In the genomic region with DNA sequence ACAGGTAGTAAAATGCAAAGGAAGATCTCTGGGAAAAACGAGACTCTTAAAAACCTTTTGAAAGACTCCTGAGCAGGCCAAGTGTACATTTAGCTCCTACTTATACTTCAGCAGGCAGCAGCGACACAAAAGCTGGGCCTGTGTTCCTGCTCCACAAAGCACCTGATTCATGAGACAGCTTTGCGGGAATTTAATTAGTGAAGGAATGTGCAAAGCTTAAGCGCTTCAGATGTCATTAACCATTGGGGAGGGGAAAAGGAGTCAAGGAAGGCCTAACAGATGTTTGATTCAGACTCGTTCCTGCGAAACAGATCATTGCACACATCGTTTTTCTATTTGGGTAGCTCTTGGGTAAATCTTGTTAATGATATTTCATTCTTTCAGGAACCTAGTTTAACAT, we compare ENCODE assay signal across 23 cellular contexts.
DNase-seq lines count a peak whose midpoint lies in the region; ATAC-seq and TF ChIP-seq lines count a peak whose summit lies in the region.
"Had no signal": no experiment of that assay in that cellular context is flagged by ENCODE, and none has a peak within 500 bp of the region (broad histone marks: within the 10 kb centered on the region; RNA-seq: fewer than 3 reads in every experiment).

No MANE protein-coding gene starts in this region.

- BruUV-seq in OCI-LY7 (replicated peaks; lab: Mats Ljungman, UMichigan) = no TSS peak

- POLR2A ChIA-PET in activated CD4-positive, alpha-beta memory T cell treated with anti-CD3 and anti-CD28 coated beads for 36 hours (lab: Charles Lee) = no interaction called here
- POLR2A ChIA-PET in OCI-LY7 (lab: Charles Lee) = interaction anchor here (0.7 kb wide), 1 partner anchor 362 kb away, joined by 3 read pairs; no protein-coding TSS in a partner anchor

- H3K9me3 ChIP-seq in neural progenitor cell (ENCODE audit: low read depth) (peaks cover 3% of the 10 kb centered on the region), OCI-LY7 (ENCODE audit: low read length) (no peaks in the 10 kb centered on the region)
- H3K9me3 ChIP-seq: uterus had no signal

- H3K9me3 Mint-ChIP-seq in glutamatergic neuron (ENCODE audit: unreplicated experiment) = peaks cover 4% of the 10 kb centered on the region
- peaks cover 5% of the 10 kb centered on the region for H3K9me3 Mint-ChIP-seq in neural progenitor cell
- H3K9me3 Mint-ChIP-seq in activated CD4-positive, alpha-beta memory T cell treated with anti-CD3 and anti-CD28 coated beads for 36 hours = no peaks in the 10 kb centered on the region
- no peaks in the 10 kb centered on the region for H3K9me3 Mint-ChIP-seq in activated T-cell treated with anti-CD3 and anti-CD28 coated beads, Interleukin-2, amount 50 U/mL, for 4 hours

- H3F3A ChIP-seq in neural progenitor cell (ENCODE audit: low read depth) = peaks cover 26% of the 10 kb centered on the region

- H3K36me3 ChIP-seq in neural progenitor cell (no peaks in the 10 kb centered on the region), OCI-LY7 (ENCODE audit: insufficient read depth, low read length) (no peaks in the 10 kb centered on the region)
- H3K36me3 ChIP-seq: heart left ventricle, MG63, uterus had no signal

- H3K4me1 Mint-ChIP-seq in glutamatergic neuron (ENCODE audit: low read depth, unreplicated experiment) = peaks cover 61% of the 10 kb centered on the region
- H3K4me1 Mint-ChIP-seq in neural progenitor cell = peaks cover 46% of the 10 kb centered on the region
- H3K4me1 Mint-ChIP-seq in activated CD4-positive, alpha-beta memory T cell treated with anti-CD3 and anti-CD28 coated beads for 36 hours (ENCODE audit: low read depth) = no peaks in the 10 kb centered on the region
- no peaks in the 10 kb centered on the region for H3K4me1 Mint-ChIP-seq in activated T-cell treated with anti-CD3 and anti-CD28 coated beads, Interleukin-2, amount 50 U/mL, for 4 hours (ENCODE audit: low read depth)
- H3K4me1 Mint-ChIP-seq: CD4-positive, CD25-positive, alpha-beta regulatory T cell; IgD-negative memory B cell; naive thymus-derived CD8-positive, alpha-beta T cell had no signal

- H3K36me3 Mint-ChIP-seq in glutamatergic neuron (ENCODE audit: unreplicated experiment) (no peaks in the 10 kb centered on the region), neural progenitor cell (no peaks in the 10 kb centered on the region)
- H3K36me3 Mint-ChIP-seq in activated CD4-positive, alpha-beta memory T cell treated with anti-CD3 and anti-CD28 coated beads for 36 hours = no peaks in the 10 kb centered on the region
- H3K36me3 Mint-ChIP-seq in activated T-cell treated with anti-CD3 and anti-CD28 coated beads, Interleukin-2, amount 50 U/mL, for 4 hours (ENCODE audit: insufficient read depth) = no peaks in the 10 kb centered on the region
- H3K36me3 Mint-ChIP-seq: CD4-positive, CD25-positive, alpha-beta regulatory T cell; IgD-negative memory B cell; naive thymus-derived CD8-positive, alpha-beta T cell had no signal

- intact Hi-C loops in activated CD4-positive, alpha-beta memory T cell treated with anti-CD3 and anti-CD28 coated beads for 36 hours (cut with micrococcal nuclease) = no loop called here
- intact Hi-C loops in OCI-LY7 (cut with micrococcal nuclease; ENCODE audit: unreplicated experiment) = no loop called here

- DNase-seq in Caki2 (ENCODE audit: low read depth) (peak; percentile 15), RPMI7951 (ENCODE audit: low read depth) (peak; percentile 24), glutamatergic neuron (no peak), neural progenitor cell (ENCODE audit: low spot score) (peak; percentile 93), activated T-cell treated with anti-CD3 and anti-CD28 coated beads for 4 hours (no peak), OCI-LY7 (ENCODE audit: low spot score) (no peak)
- DNase-seq in activated CD4-positive, alpha-beta memory T cell treated with anti-CD3 and anti-CD28 coated beads for 36 hours = no peak
- no peak for DNase-seq in activated T-cell treated with anti-CD3 and anti-CD28 coated beads, Interleukin-2, amount 50 U/mL, for 4 hours
- DNase-seq: activated CD4-positive, alpha-beta T cell treated with anti-CD3 and anti-CD28 coated beads, Interleukin-2, amount 50 U/mL, for 4 hours; activated naive CD4-positive, alpha-beta T cell; anterior cingulate cortex; CD4-positive, CD25-positive, alpha-beta regulatory T cell; DMS79; heart left ventricle; MG63; naive thymus-derived CD8-positive, alpha-beta T cell; NCI-H146; NCI-H510A treated with DMSO at 0.1 percent for 48 hours; posterior cingulate gyrus; SHP77; uterus had no signal

- H3K27me3 Mint-ChIP-seq in glutamatergic neuron (ENCODE audit: unreplicated experiment) (no peaks in the 10 kb centered on the region), neural progenitor cell (ENCODE audit: insufficient read depth, low read depth) (peaks cover 3% of the 10 kb centered on the region)
- peaks cover 10% of the 10 kb centered on the region for H3K27me3 Mint-ChIP-seq in activated CD4-positive, alpha-beta memory T cell treated with anti-CD3 and anti-CD28 coated beads for 36 hours
- peaks cover 2% of the 10 kb centered on the region for H3K27me3 Mint-ChIP-seq in activated T-cell treated with anti-CD3 and anti-CD28 coated beads, Interleukin-2, amount 50 U/mL, for 4 hours (ENCODE audit: low read depth)

- H3K27ac Mint-ChIP-seq in glutamatergic neuron (ENCODE audit: unreplicated experiment) (peak overlapping the region; percentile 74), neural progenitor cell (peak overlapping the region; percentile 96)
- H3K27ac Mint-ChIP-seq in activated CD4-positive, alpha-beta memory T cell treated with anti-CD3 and anti-CD28 coated beads for 36 hours = no peak overlapping the region
- H3K27ac Mint-ChIP-seq: CD4-positive, CD25-positive, alpha-beta regulatory T cell; IgD-negative memory B cell; naive thymus-derived CD8-positive, alpha-beta T cell had no signal

- peak overlapping the region; percentile 59 for H3K4me2 ChIP-seq in neural progenitor cell
- H3K4me2 ChIP-seq in OCI-LY7 (ENCODE audit: low read length) = no peak overlapping the region

- H3K4me3 Mint-ChIP-seq in glutamatergic neuron (ENCODE audit: unreplicated experiment) = no peak overlapping the region
- peak overlapping the region; percentile 36 for H3K4me3 Mint-ChIP-seq in neural progenitor cell
- no peak overlapping the region for H3K4me3 Mint-ChIP-seq in activated CD4-positive, alpha-beta memory T cell treated with anti-CD3 and anti-CD28 coated beads for 36 hours
- H3K4me3 Mint-ChIP-seq in activated T-cell treated with anti-CD3 and anti-CD28 coated beads, Interleukin-2, amount 50 U/mL, for 4 hours = no peak overlapping the region
- H3K4me3 Mint-ChIP-seq: CD4-positive, CD25-positive, alpha-beta regulatory T cell; IgD-negative memory B cell; naive thymus-derived CD8-positive, alpha-beta T cell had no signal

- TF ChIP-seq CTCF in glutamatergic neuron (IDR thresholded peaks at IDR 0.05; ENCODE audit: partially characterized antibody, unreplicated experiment) (no peak), neural progenitor cell (IDR thresholded peaks at IDR 0.05) (no peak), OCI-LY7 (conservative IDR thresholded peaks at IDR 0.05; ENCODE audit: low read length) (no peak)

- H3K79me2 ChIP-seq in neural progenitor cell (ENCODE audit: low read depth) = no peaks in the 10 kb centered on the region
- no peaks in the 10 kb centered on the region for H3K79me2 ChIP-seq in OCI-LY7 (ENCODE audit: insufficient read depth, low read depth, low read length)

- no peaks in the 10 kb centered on the region; the same call in 1 of the 2 replicates for H3K9me2 ChIP-seq in OCI-LY7 (ENCODE audit: insufficient read depth, low read length)

- peak overlapping the region; percentile 8 for H2AFZ ChIP-seq in neural progenitor cell (replicated peaks)
- H2AFZ ChIP-seq in OCI-LY7 (ENCODE audit: low read length) = no peak overlapping the region

- no peak overlapping the region for H3K9ac ChIP-seq in neural progenitor cell

- H3K27ac ChIP-seq in neural progenitor cell = peak overlapping the region; percentile 91
- H3K27ac ChIP-seq in OCI-LY7 (ENCODE audit: low read depth, low read length, poor library complexity, severe bottlenecking) = no peak overlapping the region
- H3K27ac ChIP-seq: heart left ventricle, uterus had no signal

- CTCF ChIA-PET in activated CD4-positive, alpha-beta memory T cell treated with anti-CD3 and anti-CD28 coated beads for 36 hours (lab: Charles Lee) = no interaction called here
- CTCF ChIA-PET in OCI-LY7 (lab: Charles Lee; ENCODE audit: unreplicated experiment) = no interaction called here

- H3K4me1 ChIP-seq in neural progenitor cell (peaks cover 38% of the 10 kb centered on the region), OCI-LY7 (ENCODE audit: insufficient read depth, low read length, poor library complexity, severe bottlenecking) (no peaks in the 10 kb centered on the region)
- H3K4me1 ChIP-seq: uterus had no signal

- no peak for ATAC-seq in activated T-cell treated with anti-CD3 and anti-CD28 coated beads, Interleukin-2, amount 50 U/mL, for 4 hours
- ATAC-seq: heart left ventricle; naive thymus-derived CD8-positive, alpha-beta T cell had no signal

- H4K20me1 ChIP-seq in neural progenitor cell (ENCODE audit: low read depth) = no peaks in the 10 kb centered on the region
- H4K20me1 ChIP-seq in OCI-LY7 (ENCODE audit: insufficient read depth, low read length) = no peaks in the 10 kb centered on the region

- in situ Hi-C loops in Caki2 (cut with HindIII; ENCODE audit: low pct_unique_long_range_greater_than_20kb, low sequenced_read_pairs) = no loop called here

- peak overlapping the region; percentile 21 for H3K4me3 ChIP-seq in neural progenitor cell
- H3K4me3 ChIP-seq in OCI-LY7 (ENCODE audit: low read depth, low read length, poor library complexity, severe bottlenecking) = no peak overlapping the region
- H3K4me3 ChIP-seq: heart left ventricle, lung, MG63, uterus had no signal

- no peaks in the 10 kb centered on the region for H3K27me3 ChIP-seq in neural progenitor cell
- H3K27me3 ChIP-seq: MG63, uterus had no signal

Comparison
In these comparisons a context has a peak if more than half of its experiments do, and no peak if none do; other contexts are left out.
1. DNase-seq: peak in Caki2 (single experiment), RPMI7951 (single experiment) and neural progenitor cell (single experiment); none in glutamatergic neuron (single experiment), activated CD4-positive, alpha-beta memory T cell treated with anti-CD3 and anti-CD28 coated beads for 36 hours (single experiment), activated T-cell treated with anti-CD3 and anti-CD28 coated beads for 4 hours (single experiment), OCI-LY7 (single experiment) and activated T-cell treated with anti-CD3 and anti-CD28 coated beads, Interleukin-2, amount 50 U/mL, for 4 hours (single experiment).